Comparison of ENCODE assay signal across 9 cellular contexts in the genomic region with DNA sequence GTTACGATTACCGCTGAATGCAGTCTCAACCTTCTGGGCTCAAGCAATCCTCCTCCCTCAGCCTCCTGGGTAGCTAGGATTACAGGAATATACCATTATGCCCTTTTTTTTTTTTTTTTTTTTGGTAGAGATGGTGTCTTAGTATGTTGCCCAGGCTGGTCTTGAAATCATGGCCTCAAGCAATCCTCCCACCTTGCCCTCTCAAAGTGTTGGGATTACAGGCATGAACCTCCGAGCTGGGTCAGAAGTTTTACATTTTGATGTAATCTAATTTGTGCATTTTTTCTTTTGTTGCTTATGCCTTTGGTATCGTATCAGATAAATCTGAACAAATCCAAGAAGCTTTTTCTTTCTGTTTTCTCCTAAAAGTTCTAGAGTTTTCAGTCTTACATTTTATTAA.
"Had no signal": no experiment of that assay in that cellular context is flagged by ENCODE, and none has a peak within 500 bp of the region (broad histone marks: within the 10 kb centered on the region; RNA-seq: fewer than 3 reads in every experiment).

No MANE protein-coding gene starts in this region.

- DNase-seq: GM23248, GOT3, H7, H9, HCEC 1CT, HFFc6 had no signal

- H3K9ac ChIP-seq: GM23248 had no signal

- H3K9me3 ChIP-seq: HAP-1 had no signal

- ATAC-seq: GM23338, HCT116 had no signal

- H2AFZ ChIP-seq: GM23248, GM23338 had no signal

- H3K27ac ChIP-seq: GM23248 had no signal

- H3K4me3 ChIP-seq: GM23248, GM23338, HAP-1 had no signal

- H3K36me3 ChIP-seq: HAP-1 had no signal

- H3K4me2 ChIP-seq: GM23338 had no signal

- H3K4me1 ChIP-seq: HAP-1 had no signal
